15 cellular contexts compared by ENCODE assay signal in the genomic region with DNA sequence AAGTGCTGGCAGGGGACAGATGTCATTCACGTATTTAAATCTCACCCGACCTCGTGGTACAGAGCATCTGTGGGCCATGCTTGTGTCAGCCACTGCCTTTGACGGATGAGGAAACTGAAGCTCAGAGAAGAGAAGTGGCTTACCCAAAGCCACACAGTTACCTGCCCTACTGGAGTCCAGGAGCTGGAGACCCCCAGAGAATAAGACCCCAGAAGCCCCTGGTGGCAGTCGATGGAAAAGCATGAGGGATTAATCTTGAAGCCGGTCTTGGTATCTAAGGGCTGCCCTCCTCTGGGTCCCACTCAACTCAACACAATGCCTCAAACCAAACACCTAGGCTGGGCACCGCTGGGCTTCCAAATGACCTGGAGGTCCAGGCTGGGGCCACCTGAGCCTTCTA.
DNase-seq lines count a peak whose midpoint lies in the region; ATAC-seq and TF ChIP-seq lines count a peak whose summit lies in the region.
"Had no signal": no experiment of that assay in that cellular context is flagged by ENCODE, and none has a peak within 500 bp of the region (broad histone marks: within the 10 kb centered on the region; RNA-seq: fewer than 3 reads in every experiment).

No MANE protein-coding gene starts in this region.

- H3K4me1 ChIP-seq in DND-41 (ENCODE audit: insufficient read depth, low read length) (no peaks in the 10 kb centered on the region), esophagus squamous epithelium (peaks cover 0 to 12% (median 0%) of the 10 kb centered on the region in 3 donors)

- no peak overlapping the region for H2AFZ ChIP-seq in DND-41 (ENCODE audit: low read depth, low read length)

- H3K9ac ChIP-seq in DND-41 (ENCODE audit: low read depth, low read length): no peak overlapping the region

- H3K36me3 ChIP-seq in DND-41 (ENCODE audit: insufficient read depth, low read length) (no peaks in the 10 kb centered on the region), esophagus squamous epithelium (no peaks in the 10 kb centered on the region)

- H3K4me3 Mint-ChIP-seq in mesothelial cell of epicardium: no peak overlapping the region
- H3K4me3 Mint-ChIP-seq: naive thymus-derived CD4-positive, alpha-beta T cell had no signal

- H3K9me3 Mint-ChIP-seq in mesothelial cell of epicardium: no peaks in the 10 kb centered on the region
- H3K9me3 Mint-ChIP-seq: activated naive CD4-positive, alpha-beta T cell treated with anti-CD3 and anti-CD28 coated beads, Interleukin-2, amount 50 U/mL, for 72 hours; naive thymus-derived CD4-positive, alpha-beta T cell had no signal

- H3K9me3 ChIP-seq in DND-41 (ENCODE audit: insufficient read depth, low read length, severe bottlenecking): no peaks in the 10 kb centered on the region
- no peaks in the 10 kb centered on the region for H3K9me3 ChIP-seq in esophagus squamous epithelium

- intact Hi-C loops in esophagus squamous epithelium (cut with DNase I): no loop called here

- H3K4me2 ChIP-seq in DND-41 (ENCODE audit: insufficient read depth, low read length): no peak overlapping the region

- no peak overlapping the region for H3K27ac ChIP-seq in DND-41 (ENCODE audit: low read length)
- no peak overlapping the region for H3K27ac ChIP-seq in esophagus squamous epithelium

- no peak overlapping the region for H3K4me3 ChIP-seq in DND-41 (ENCODE audit: low read depth in 1 of 2, low read length in 2 of 2)
- H3K4me3 ChIP-seq in HFF-Myc (replicated peaks; ENCODE audit: low read depth, low read length): no peak overlapping the region
- H3K4me3 ChIP-seq in astrocyte of the cerebellum (ENCODE audit: low read depth, low read length): no peak overlapping the region
- no peak overlapping the region for H3K4me3 ChIP-seq in esophagus squamous epithelium

- H4K20me1 ChIP-seq in DND-41 (ENCODE audit: insufficient read depth, low read length): peaks cover 7% of the 10 kb centered on the region

- peaks cover 38% of the 10 kb centered on the region for H3K27me3 Mint-ChIP-seq in mesothelial cell of epicardium (ENCODE audit: low read depth)

- in situ Hi-C loops in astrocyte of the cerebellum (cut with HindIII; ENCODE audit: low sequenced_read_pairs): loop anchor here (5.0 kb wide), 1 partner anchor 79 kb away; no protein-coding TSS in a partner anchor

- no peak overlapping the region for H3K27ac Mint-ChIP-seq in mesothelial cell of epicardium
- H3K27ac Mint-ChIP-seq: activated naive CD4-positive, alpha-beta T cell treated with anti-CD3 and anti-CD28 coated beads, Interleukin-2, amount 50 U/mL, for 72 hours; naive thymus-derived CD4-positive, alpha-beta T cell had no signal

- H3K27me3 ChIP-seq in DND-41 (ENCODE audit: insufficient read depth, low read length, poor library complexity): peaks cover 12% of the 10 kb centered on the region
- H3K27me3 ChIP-seq in esophagus squamous epithelium: peaks cover 0 to 95% (median 0%) of the 10 kb centered on the region in 4 donors

- no peak for DNase-seq in DND-41
- no peak for DNase-seq in HFF-Myc (ENCODE audit: extremely low read depth, low read depth)
- no peak for DNase-seq in astrocyte of the cerebellum (ENCODE audit: low read depth)
- no peak for DNase-seq in mesothelial cell of epicardium (ENCODE audit: low spot score in 2 of 2, unreplicated experiment in 2 of 2)
- DNase-seq in NCI-H2227 treated with DMSO at 0.1 percent for 48 hours (lab: John Stamatoyannopoulos, UW): no peak
- DNase-seq in activated CD4-positive, alpha-beta T cell treated with anti-CD3 and anti-CD28 coated beads, Interleukin-2, amount 50 U/mL, for 1 hour: no peak
- no peak for DNase-seq in esophagus squamous epithelium (lab: John Stamatoyannopoulos, UW)
- DNase-seq: activated CD4-positive, CD25-positive, alpha-beta regulatory T cell treated with anti-CD3 and anti-CD28 coated beads, Interleukin-2, amount 50 U/mL, for 72 hours; activated CD8-positive, alpha-beta memory T cell treated with anti-CD3 and anti-CD28 coated beads, Interleukin-2, amount 50 U/mL, for 48 hours; Calu3; naive thymus-derived CD4-positive, alpha-beta T cell; NCI-H774; T-helper 2 cell had no signal

- peaks cover 2% of the 10 kb centered on the region for H3K4me1 Mint-ChIP-seq in mesothelial cell of epicardium
- H3K4me1 Mint-ChIP-seq: naive thymus-derived CD4-positive, alpha-beta T cell had no signal

- 67% methylated on average over 4 of the region's 7 CpGs; no CpG with 5 or more reads in 1 of the 2 donors for WGBS in esophagus squamous epithelium, 2 donors

- ATAC-seq in DND-41 (ENCODE audit: insufficient read depth, low read depth) (no peak), GM19467 (IDR thresholded peaks at IDR 0.05; ENCODE audit: unreplicated experiment) (no peak)
- ATAC-seq: activated naive CD4-positive, alpha-beta T cell treated with anti-CD3 and anti-CD28 coated beads, Interleukin-2, amount 50 U/mL, for 72 hours; naive thymus-derived CD4-positive, alpha-beta T cell had no signal

- no peaks in the 10 kb centered on the region for H3K36me3 Mint-ChIP-seq in mesothelial cell of epicardium
- H3K36me3 Mint-ChIP-seq: activated naive CD4-positive, alpha-beta T cell treated with anti-CD3 and anti-CD28 coated beads, Interleukin-2, amount 50 U/mL, for 72 hours; naive thymus-derived CD4-positive, alpha-beta T cell had no signal

- no peak for TF ChIP-seq POLR2A in esophagus squamous epithelium (IDR thresholded peaks at IDR 0.05)

- no peaks in the 10 kb centered on the region for H3K79me2 ChIP-seq in DND-41 (ENCODE audit: insufficient read depth, low read length)

- TF ChIP-seq CTCF in DND-41 (IDR thresholded peaks at IDR 0.05; ENCODE audit: borderline replicate concordance, extremely low read depth, low read length, poor library complexity, severe bottlenecking) (peak; percentile 31), HFF-Myc (IDR thresholded peaks at IDR 0.05; ENCODE audit: low read depth, low read length, missing control alignments) (peak; percentile 12), astrocyte of the cerebellum (IDR thresholded peaks at IDR 0.05; ENCODE audit: low read depth, low read length, missing control alignments) (peak; percentile 29), mesothelial cell of epicardium (IDR thresholded peaks at IDR 0.05; ENCODE audit: unreplicated experiment) (peak; percentile 54), esophagus squamous epithelium (IDR thresholded peaks at IDR 0.05) (no peak)

Comparison
In these comparisons a context has a peak if more than half of its experiments do, and no peak if none do; other contexts are left out.
1. CTCF ChIP-seq: peak in DND-41 (single experiment), HFF-Myc (single experiment), astrocyte of the cerebellum (single experiment) and mesothelial cell of epicardium (single experiment); none in esophagus squamous epithelium (0 of 6).